Comparison of ENCODE assay signal across 8 cellular contexts in genomic region chr6:27161946-27162603, GRCh38.
DNase-seq lines count a peak whose midpoint lies in the region; ATAC-seq, FAIRE-seq and TF ChIP-seq lines count a peak whose summit lies in the region.

No MANE protein-coding gene starts in this region.

- POLR2A ChIA-PET in HepG2 (lab: Yijun Ruan, JAX) = no interaction called here

- H3K79me2 ChIP-seq in OCI-LY3 (ENCODE audit: low read length) (no peaks in the 10 kb centered on the region), HepG2 (ENCODE audit: insufficient read depth, low read length) (no peaks in the 10 kb centered on the region)

- CTCF ChIA-PET in HepG2 (lab: Yijun Ruan, JAX; ENCODE audit: low intra/inter-chr PET ratio, low total read pairs) = interaction anchor here (0.8 to 1.8 kb wide), 6 partner anchors 35 to 733 kb away, joined by 3 to 8 read pairs (median 4); no protein-coding TSS in a partner anchor

- DNase-seq in D341Med (ENCODE audit: low spot score) (peak; percentile 52), HFFc6 (peak; percentile 90), HepG2 (ENCODE audit: low spot score) (peak; percentile 27)

- peak overlapping the region; percentile 65; the same call in 1 of the 2 replicates for H2AFZ ChIP-seq in OCI-LY3 (ENCODE audit: low read depth, low read length)
- no peak overlapping the region for H2AFZ ChIP-seq in HepG2 (ENCODE audit: low read length)

- TF ChIP-seq EP300 in HepG2 (IDR thresholded peaks at IDR 0.05; ENCODE audit: low read depth in 2 of 2, low read length in 2 of 2) = no peak
- no peak for TF ChIP-seq EP300 in HepG2 (CRISPR knock-in tag; IDR thresholded peaks at IDR 0.05; ENCODE audit: borderline replicate concordance)

- H3K9me3 Mint-ChIP-seq in HFFc6 (no peaks in the 10 kb centered on the region), brain (peaks cover 0 to 5% (median 0%) of the 10 kb centered on the region in 5 experiments)

- H3K36me3 ChIP-seq in OCI-LY3 (replicated peaks; ENCODE audit: low read depth, low read length) (no peaks in the 10 kb centered on the region), HepG2 (replicated peaks in 1 of 2; ENCODE audit: control insufficient read depth in 1 of 2, insufficient read depth in 2 of 2, low read length in 2 of 2) (no peaks in the 10 kb centered on the region)

- peaks cover 2% of the 10 kb centered on the region; the same call in 1 of the 2 replicates for H3K27me3 Mint-ChIP-seq in HFFc6 (ENCODE audit: insufficient read depth)
- peaks cover 11% of the 10 kb centered on the region for H3K27me3 Mint-ChIP-seq in brain

- H3K36me3 Mint-ChIP-seq in HFFc6 (ENCODE audit: low read depth) (no peaks in the 10 kb centered on the region), brain (no peaks in the 10 kb centered on the region)

- TF ChIP-seq RAD21 in HepG2 (CRISPR knock-in tag; IDR thresholded peaks at IDR 0.05) = peak; percentile 38; the same call in 1 of the 2 replicates

- H3K27me3 ChIP-seq in OCI-LY3 (ENCODE audit: low read depth, low read length) = no peaks in the 10 kb centered on the region
- no peaks in the 10 kb centered on the region; a peak in 1 of 5 replicates for H3K27me3 ChIP-seq in HepG2 (ENCODE audit: control insufficient read depth in 1 of 2, insufficient read depth in 2 of 2, low read length in 2 of 2)

- H4K20me1 ChIP-seq in OCI-LY3 (ENCODE audit: insufficient read depth, low read length) (no peaks in the 10 kb centered on the region), HepG2 (ENCODE audit: insufficient read depth, low read length) (no peaks in the 10 kb centered on the region)

- H3K4me1 ChIP-seq in OCI-LY3 (ENCODE audit: low read length) (peaks cover 12% of the 10 kb centered on the region), HepG2 (ENCODE audit: insufficient read depth, low read length) (peaks cover 19% of the 10 kb centered on the region)

- H3K27ac ChIP-seq in OCI-LY3 (ENCODE audit: low read length) = no peak overlapping the region
- H3K27ac ChIP-seq in HepG2 (ENCODE audit: extremely low read length, insufficient read depth, low read length) = no peak overlapping the region

- H3K4me2 ChIP-seq in OCI-LY3 (ENCODE audit: low read length) (peak overlapping the region; percentile 57), HepG2 (ENCODE audit: low read depth, low read length) (0 out of 2 replicates have a peak overlapping the region, but pooled peaks have one; percentile 21)

- H3K4me3 ChIP-seq in OCI-LY3 (ENCODE audit: low read length) (peak overlapping the region; percentile 70), HepG2 (replicated peaks in 1 of 3; ENCODE audit: insufficient read depth in 1 of 3, low read depth in 2 of 3, low read length in 3 of 3) (no peak overlapping the region)

- H3K27ac Mint-ChIP-seq in HFFc6 = peak overlapping the region; percentile 42; the same call in 1 of the 2 replicates
- H3K27ac Mint-ChIP-seq in brain = peak overlapping the region in 2 of 5 experiments; percentile 3 to 30

- TF ChIP-seq CTCF in HFFc6 (IDR thresholded peaks at IDR 0.05) (peak; percentile 97), OCI-LY3 (IDR thresholded peaks at IDR 0.05; ENCODE audit: low read depth, low read length) (peak; percentile 67), brain (conservative IDR thresholded peaks at IDR 0.05) (peak; percentile 86 to 93), HepG2 (CRISPR knock-in tag; IDR thresholded peaks at IDR 0.05) (peak; percentile 56)

- in situ Hi-C loops in HepG2 (cut with HindIII; ENCODE audit: extremely low pct_ligation_motif_present, low pct_unique_long_range_greater_than_20kb) = no loop called here

- H3K4me1 Mint-ChIP-seq in HFFc6 (ENCODE audit: low read depth) = peaks cover 44% of the 10 kb centered on the region
- H3K4me1 Mint-ChIP-seq in brain = peaks cover 27% of the 10 kb centered on the region

- peak; percentile 49 for FAIRE-seq in HepG2 (lab: Jason Lieb, UNC)

- H3K9me3 ChIP-seq in OCI-LY3 (ENCODE audit: insufficient read depth, low read length) (no peaks in the 10 kb centered on the region), HepG2 (ENCODE audit: low read length) (no peaks in the 10 kb centered on the region)

- H3K9ac ChIP-seq in OCI-LY3 (ENCODE audit: low read length) (peak overlapping the region; percentile 32), HepG2 (ENCODE audit: insufficient read depth, low read depth, low read length) (no peak overlapping the region)

- BruUV-seq in HepG2 (replicated peaks; lab: Mats Ljungman, UMichigan) = no TSS peak

- peak; percentile 25; the same call in 1 of the 3 replicates for ATAC-seq in HepG2
- no peak for ATAC-seq in HG03135 (IDR thresholded peaks at IDR 0.05; ENCODE audit: unreplicated experiment)
- no peak for ATAC-seq in HG03354 (IDR thresholded peaks at IDR 0.05; ENCODE audit: poor library complexity, severe bottlenecking, unreplicated experiment)
- no peak for ATAC-seq in HG03159 (IDR thresholded peaks at IDR 0.05; ENCODE audit: unreplicated experiment)

- intact Hi-C loops in HepG2 (cut with micrococcal nuclease; ENCODE audit: unreplicated experiment) = loop anchor here (1.0 kb wide), 1 partner anchor 35 kb away; no protein-coding TSS in a partner anchor

- peak overlapping the region; percentile 42; the same call in 1 of the 2 replicates for H3K4me3 Mint-ChIP-seq in HFFc6
- H3K4me3 Mint-ChIP-seq in brain = peak overlapping the region; percentile 44 to 77 (median 72)

- no peak for TF ChIP-seq POLR2A in HepG2 (IDR thresholded peaks at IDR 0.05; ENCODE audit: insufficient read depth in 1 of 2, low read depth in 2 of 2, low read length in 2 of 2)

- WGBS in HepG2 (ENCODE audit: low lambda C conversion rate) = 28% methylated on average over 9 of the region's 9 CpGs

TF ChIP-seq in HepG2, 621 proteins besides CTCF, POLR2A, EP300 and RAD21 (continues in another document):
- no peak for TF ChIP-seq NFE2 (CRISPR knock-in tag; IDR thresholded peaks at IDR 0.05)
- TF ChIP-seq, protein P1, sequence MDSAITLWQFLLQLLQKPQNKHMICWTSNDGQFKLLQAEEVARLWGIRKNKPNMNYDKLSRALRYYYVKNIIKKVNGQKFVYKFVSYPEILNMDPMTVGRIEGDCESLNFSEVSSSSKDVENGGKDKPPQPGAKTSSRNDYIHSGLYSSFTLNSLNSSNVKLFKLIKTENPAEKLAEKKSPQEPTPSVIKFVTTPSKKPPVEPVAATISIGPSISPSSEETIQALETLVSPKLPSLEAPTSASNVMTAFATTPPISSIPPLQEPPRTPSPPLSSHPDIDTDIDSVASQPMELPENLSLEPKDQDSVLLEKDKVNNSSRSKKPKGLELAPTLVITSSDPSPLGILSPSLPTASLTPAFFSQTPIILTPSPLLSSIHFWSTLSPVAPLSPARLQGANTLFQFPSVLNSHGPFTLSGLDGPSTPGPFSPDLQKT (CRISPR knock-in tag; IDR thresholded peaks at IDR 0.05; ENCODE audit: borderline replicate concordance) = no peak
- no peak for TF ChIP-seq ZSCAN21 (CRISPR knock-in tag; IDR thresholded peaks at IDR 0.05; ENCODE audit: borderline replicate concordance)
- TF ChIP-seq TBX3 (IDR thresholded peaks at IDR 0.05; ENCODE audit: borderline replicate concordance) = no peak
- 0 out of 2 replicates have a peak, but pooled peaks have one; percentile 21 for TF ChIP-seq NCOR1 (IDR thresholded peaks at IDR 0.05; ENCODE audit: borderline replicate concordance, low read length)
- TF ChIP-seq NR2F6 (IDR thresholded peaks at IDR 0.05) = no peak
- no peak for TF ChIP-seq NR2F6 (CRISPR knock-in tag; IDR thresholded peaks at IDR 0.05)
- no peak for TF ChIP-seq ZNF691 (CRISPR knock-in tag; IDR thresholded peaks at IDR 0.05; ENCODE audit: borderline replicate concordance, low read depth)
- no peak for TF ChIP-seq ZNF142 (CRISPR knock-in tag; IDR thresholded peaks at IDR 0.05)

Comparison
In these comparisons a context has a peak if more than half of its experiments do, and no peak if none do; other contexts are left out.
1. DNase-seq: peak in every context shown above with its lines; median percentile 90 in HFFc6; 52 in D341Med; 27 in HepG2.